ENCODE assay signal across 24 cellular contexts in genomic region chrX:119421306-119421705, GRCh38. TPM values are rescaled to one million over a fixed set of nuclear protein-coding genes. Genes with fewer than 3 reads are reported as not detected.
A peak's percentile ranks its signal among the peaks of the same experiment; 100 is the strongest.
DNase-seq lines count a peak whose midpoint lies in the region; ATAC-seq, FAIRE-seq and TF ChIP-seq lines count a peak whose summit lies in the region.
"Had no signal": no experiment of that assay in that cellular context is flagged by ENCODE, and none has a peak within 500 bp of the region (broad histone marks: within the 10 kb centered on the region; RNA-seq: fewer than 3 reads in every experiment).

No MANE protein-coding gene starts in this region.

- in situ Hi-C loops in HAP-1 (cut with MboI; ENCODE audit: low sequenced_read_pairs): no loop called here

- H2BK120ac ChIP-seq in H1 (replicated peaks; ENCODE audit: low read depth, low read length): no peak overlapping the region
- H2BK120ac ChIP-seq in neuronal stem cell (ENCODE audit: low read depth, low read length): no peak overlapping the region

- H3K4ac ChIP-seq in H1 (replicated peaks; ENCODE audit: insufficient read length, low read depth, low read length) (no peak overlapping the region), neuronal stem cell (ENCODE audit: low read length) (no peak overlapping the region)

- no peaks in the 10 kb centered on the region; the same call in 1 of the 2 replicates for H3K79me1 ChIP-seq in H1 (ENCODE audit: low read depth, low read length)
- H3K79me1 ChIP-seq in neuronal stem cell (ENCODE audit: low read depth, low read length): no peaks in the 10 kb centered on the region

- no peak overlapping the region for H3K4me3 ChIP-seq in HAP-1
- H3K4me3 ChIP-seq in H1 (ENCODE audit: extremely low read depth in 1 of 4, insufficient read depth in 2 of 4, low read depth in 3 of 4, low read length in 4 of 4): no peak overlapping the region
- no peak overlapping the region for H3K4me3 ChIP-seq in neuronal stem cell (ENCODE audit: low read length in 2 of 2)
- no peak overlapping the region for H3K4me3 ChIP-seq in hepatocyte
- H3K4me3 ChIP-seq: BLaER1 treated with 17β-estradiol and CSF1 and Interleukin-3, amounts not matched to agents 10 nM and 100 nM had no signal

- no peak overlapping the region for H3K18ac ChIP-seq in H1 (ENCODE audit: extremely low read depth, low read length)
- H3K18ac ChIP-seq in neuronal stem cell (ENCODE audit: low read length): no peak overlapping the region

- no peak for TF ChIP-seq CTCF in H1 (IDR thresholded peaks at IDR 0.05; ENCODE audit: control extremely low read depth in 1 of 3, insufficient read depth in 1 of 3, low read depth in 1 of 3, low read length in 3 of 3)
- no peak for TF ChIP-seq CTCF in hepatocyte (IDR thresholded peaks at IDR 0.05; ENCODE audit: poor library complexity)

- H3K27ac ChIP-seq in H1 (ENCODE audit: low read depth, low read length) (no peak overlapping the region), neuronal stem cell (replicated peaks; ENCODE audit: low read length) (no peak overlapping the region), hepatocyte (no peak overlapping the region)
- H3K27ac ChIP-seq: BLaER1 treated with 17β-estradiol and CSF1 and Interleukin-3, amounts not matched to agents 10 nM and 100 nM; C4-2B had no signal

- TF ChIP-seq RAD21 in H1 (IDR thresholded peaks at IDR 0.05 in 1 of 2, conservative IDR thresholded peaks at IDR 0.05 in 1 of 2; ENCODE audit: low read depth in 2 of 2, low read length in 2 of 2): no peak

- ATAC-seq in HG02798 (IDR thresholded peaks at IDR 0.05; ENCODE audit: poor library complexity, unreplicated experiment): no peak
- ATAC-seq: CD8-positive, alpha-beta T cell had no signal

- H3K14ac ChIP-seq in H1 (ENCODE audit: insufficient read length) (no peak overlapping the region), neuronal stem cell (ENCODE audit: low read length) (no peak overlapping the region)

- H4K91ac ChIP-seq in H1 (replicated peaks; ENCODE audit: insufficient read length, low read length) (no peak overlapping the region), neuronal stem cell (ENCODE audit: low read depth, low read length, poor library complexity) (no peak overlapping the region)

- H2BK5ac ChIP-seq in H1 (ENCODE audit: low read depth, low read length) (no peak overlapping the region), neuronal stem cell (ENCODE audit: low read length) (no peak overlapping the region)

- no peak for TF ChIP-seq EP300 in H1 (IDR thresholded peaks at IDR 0.05; ENCODE audit: borderline replicate concordance in 1 of 2, low read depth in 2 of 2, low read length in 2 of 2)

- H2BK12ac ChIP-seq in H1 (ENCODE audit: low read depth, low read length) (no peak overlapping the region), neuronal stem cell (ENCODE audit: low read length) (no peak overlapping the region)

- peaks cover 15% of the 10 kb centered on the region for H3K36me3 ChIP-seq in HAP-1 (replicated peaks)
- no peaks in the 10 kb centered on the region; a peak in 1 of 8 replicates for H3K36me3 ChIP-seq in H1 (ENCODE audit: control insufficient read depth in 2 of 4, insufficient read depth in 4 of 4, low read length in 3 of 4)
- H3K36me3 ChIP-seq in neuronal stem cell (replicated peaks in 1 of 2; ENCODE audit: control insufficient read depth in 2 of 2, insufficient read depth in 2 of 2, low read length in 2 of 2): no peaks in the 10 kb centered on the region
- no peaks in the 10 kb centered on the region for H3K36me3 ChIP-seq in hepatocyte (replicated peaks; ENCODE audit: insufficient read depth, low read depth)

- peaks cover 14% of the 10 kb centered on the region for H3K4me1 ChIP-seq in HAP-1
- H3K4me1 ChIP-seq in H1 (replicated peaks in 1 of 4; ENCODE audit: control insufficient read depth in 3 of 4, insufficient read depth in 4 of 4, low read length in 3 of 4): no peaks in the 10 kb centered on the region; a peak in 2 of 7 replicates
- no peaks in the 10 kb centered on the region for H3K4me1 ChIP-seq in neuronal stem cell (ENCODE audit: control insufficient read depth in 2 of 2, insufficient read depth in 1 of 2, low read depth in 1 of 2, low read length in 2 of 2)
- H3K4me1 ChIP-seq in hepatocyte (ENCODE audit: insufficient read depth): no peaks in the 10 kb centered on the region

- CTCF ChIA-PET in H1 (lab: Charles Lee; ENCODE audit: partially characterized antibody): interaction anchor here (0.7 kb wide), 1 partner anchor 48 kb away, joined by 3 read pairs; no protein-coding TSS in a partner anchor

- H4K20me1 ChIP-seq in H1 (replicated peaks in 1 of 2; ENCODE audit: control insufficient read depth in 1 of 2, insufficient read depth in 2 of 2, low read length in 2 of 2) (no peaks in the 10 kb centered on the region), hepatocyte (ENCODE audit: insufficient read depth, poor library complexity, severe bottlenecking) (no peaks in the 10 kb centered on the region)
- H4K20me1 ChIP-seq: BLaER1 treated with 17β-estradiol and CSF1 and Interleukin-3, amounts not matched to agents 10 nM and 100 nM had no signal

- peak; percentile 39 for FAIRE-seq in H1 (lab: Jason Lieb, UNC)
- FAIRE-seq: A204.1, D721Med, G401.6, GM12891, GM19239 had no signal

- no peaks in the 10 kb centered on the region for H3K79me2 ChIP-seq in H1 (ENCODE audit: control insufficient read depth in 1 of 2, insufficient read depth in 2 of 2, low read length in 2 of 2)
- H3K79me2 ChIP-seq in hepatocyte: no peaks in the 10 kb centered on the region

- H3K23ac ChIP-seq in H1 (ENCODE audit: insufficient read length): no peak overlapping the region
- H3K23ac ChIP-seq in neuronal stem cell (ENCODE audit: low read depth, low read length, poor library complexity): no peak overlapping the region

- H3K56ac ChIP-seq in H1 (replicated peaks; ENCODE audit: insufficient read length, low read depth, low read length): no peak overlapping the region

- H3K9me3 ChIP-seq in HAP-1: no peaks in the 10 kb centered on the region
- H3K9me3 ChIP-seq in H1 (ENCODE audit: insufficient read depth in 2 of 2, low read depth in 1 of 2, low read length in 1 of 2): no peaks in the 10 kb centered on the region
- H3K9me3 ChIP-seq in neuronal stem cell (replicated peaks in 1 of 2; ENCODE audit: control insufficient read depth in 2 of 2, insufficient read depth in 1 of 2, low read depth in 1 of 2, low read length in 2 of 2): no peaks in the 10 kb centered on the region
- H3K9me3 ChIP-seq in hepatocyte (ENCODE audit: low read depth): no peaks in the 10 kb centered on the region
- H3K9me3 ChIP-seq: BLaER1 treated with 17β-estradiol and CSF1 and Interleukin-3, amounts not matched to agents 10 nM and 100 nM; Caco-2 had no signal

- H4K5ac ChIP-seq in H1 (ENCODE audit: insufficient read length, low read depth, low read length): no peak overlapping the region

- H4K8ac ChIP-seq in H1 (ENCODE audit: extremely low read depth, insufficient read depth, low read length) (no peak overlapping the region), neuronal stem cell (ENCODE audit: low read depth, low read length) (no peak overlapping the region)

- H3K23me2 ChIP-seq in H1 (ENCODE audit: low read depth, low read length): no peaks in the 10 kb centered on the region

- no peak overlapping the region for H2BK15ac ChIP-seq in H1 (ENCODE audit: low read length)
- no peak overlapping the region for H2BK15ac ChIP-seq in neuronal stem cell (ENCODE audit: low read length)

- H2AK5ac ChIP-seq in H1 (ENCODE audit: low read depth, low read length) (no peak overlapping the region), neuronal stem cell (ENCODE audit: low read depth, low read length) (no peak overlapping the region)

- H3K9me2 ChIP-seq in hepatocyte (replicated peaks; ENCODE audit: insufficient read depth): no peaks in the 10 kb centered on the region

- WGBS in H1 (ENCODE audit: extremely low coverage in 1 of 2, insufficient coverage in 1 of 2, insufficient read length in 1 of 2, insufficient replicate concordance in 2 of 2, low coverage in 1 of 2, low lambda C conversion rate in 2 of 2, missing lambda C conversion rate in 1 of 2), 2 experiments: 100% methylated on average over 1 of the region's 1 CpG; no CpG with 5 or more reads in 1 of the 2 experiments
- WGBS in neuronal stem cell (ENCODE audit: extremely low coverage in 2 of 2, insufficient read length in 2 of 2, insufficient replicate concordance in 1 of 2), 2 donors: no CpG with 5 or more reads among the region's 1 CpG
- WGBS in hepatocyte (ENCODE audit: low lambda C conversion rate, missing lambda C conversion rate): 74% methylated on average over 1 of the region's 1 CpG

- POLR2A ChIA-PET in H1 (lab: Charles Lee; ENCODE audit: partially characterized antibody): no interaction called here

- no peak overlapping the region for H2BK20ac ChIP-seq in H1 (ENCODE audit: low read length)

- H2AFZ ChIP-seq in H1 (ENCODE audit: low read length) (no peak overlapping the region), neuronal stem cell (ENCODE audit: low read length) (peak overlapping the region; percentile 56), hepatocyte (no peak overlapping the region)

- H3K9ac ChIP-seq in H1 (replicated peaks in 1 of 4; ENCODE audit: extremely low read depth in 1 of 4, low read depth in 3 of 4, low read length in 3 of 4) (no peak overlapping the region), neuronal stem cell (ENCODE audit: low read depth, low read length, poor library complexity) (no peak overlapping the region)
- H3K9ac ChIP-seq: BLaER1 treated with 17β-estradiol and CSF1 and Interleukin-3, amounts not matched to agents 10 nM and 100 nM had no signal

- no peak for TF ChIP-seq POLR2A in H1 (IDR thresholded peaks at IDR 0.05; ENCODE audit: control extremely low read depth in 1 of 2, low read depth in 2 of 2, low read length in 2 of 2)

- DNase-seq in HAP-1 (ENCODE audit: low spot score in 2 of 2) (peak; percentile 52 to 71), NCI-H82 treated with DMSO at 0.1 percent for 48 hours (lab: John Stamatoyannopoulos, UW; ENCODE audit: unreplicated experiment) (peak; percentile 44), H1 (ENCODE audit: low read depth in 1 of 2, low spot score in 2 of 2) (no peak), neuronal stem cell (ENCODE audit: low spot score) (no peak), NCI-H446 (lab: John Stamatoyannopoulos, UW) (no peak), hepatocyte (ENCODE audit: low spot score) (no peak)
- no peak for DNase-seq in activated naive CD4-positive, alpha-beta T cell treated with anti-CD3 and anti-CD28 coated beads, Interleukin-2, amount 50 U/mL, for 16 hours
- DNase-seq: 8988T; ACHN; AML-193; Caco-2; Calu3; CD4-positive, alpha-beta T cell; CD8-positive, alpha-beta T cell; DMS79 treated with DMSO at 0.1 percent for 48 hours; GF-D8 had no signal

- H3K4me2 ChIP-seq in H1 (ENCODE audit: insufficient read depth in 1 of 2, low read depth in 2 of 2, low read length in 2 of 2): no peak overlapping the region
- no peak overlapping the region for H3K4me2 ChIP-seq in neuronal stem cell (ENCODE audit: insufficient read depth, low read length, poor library complexity, severe bottlenecking)
- H3K4me2 ChIP-seq in hepatocyte: no peak overlapping the region
- H3K4me2 ChIP-seq: BLaER1 treated with 17β-estradiol and CSF1 and Interleukin-3, amounts not matched to agents 10 nM and 100 nM had no signal

- H3K27me3 ChIP-seq in HAP-1 (ENCODE audit: low read depth) (no peaks in the 10 kb centered on the region), H1 (replicated peaks in 1 of 4; ENCODE audit: control insufficient read depth in 3 of 4, extremely low read depth in 1 of 4, insufficient read depth in 3 of 4, low read length in 3 of 4) (no peaks in the 10 kb centered on the region), neuronal stem cell (ENCODE audit: control insufficient read depth in 3 of 3, insufficient read depth in 3 of 3, low read depth in 1 of 3, low read length in 3 of 3) (no peaks in the 10 kb centered on the region), hepatocyte (no peaks in the 10 kb centered on the region)
- H3K27me3 ChIP-seq: BLaER1 treated with 17β-estradiol and CSF1 and Interleukin-3, amounts not matched to agents 10 nM and 100 nM had no signal

RNA-seq across cellular contexts. Expression of gene SLC25A43, which starts 22.2 kb away (rescaled TPM):
- 4.6 and 5.8 TPM in 2 replicates for total RNA-seq in H1 (2021; fragmentation: NEBNext Ultra II Directional; extraction: Animal tissue kit (Norgen Biotek cat#: 25700))
- polyA plus RNA-seq in H1 (2011; rRNA removed): 3.1 and 4.1 TPM in 2 replicates
- polyA plus RNA-seq in H1 (2011; cell fraction: cytosol; rRNA removed): 3.2 TPM
- 3.5 TPM for polyA plus RNA-seq in H1 (2011; cell fraction: nucleus; rRNA removed)
- polyA plus RNA-seq in H1 (2012, experiment 1 of 2): 3.7 to 4.4 TPM (median 4.1 TPM) in 4 replicates
- 1.5 TPM for polyA plus RNA-seq in H1 (2012, experiment 2 of 2)
- 2.8 TPM for polyA plus RNA-seq in H1 (2013, experiment 1 of 2)
- polyA plus RNA-seq in H1 (2013, experiment 2 of 2): 2.9 TPM
- 2.3 and 2.8 TPM in 2 replicates for polyA minus RNA-seq in H1 (2011; rRNA and poly(A)+ RNA removed)
- polyA minus RNA-seq in H1 (2011; cell fraction: cytosol; rRNA and poly(A)+ RNA removed): 1.7 TPM
- polyA minus RNA-seq in H1 (2011; cell fraction: nucleus; rRNA and poly(A)+ RNA removed): 4.0 TPM
- 2.7 TPM for polyA plus RNA-seq in neuronal stem cell (2013, experiment 1 of 2)
- polyA plus RNA-seq in neuronal stem cell (2013, experiment 2 of 2): 3.1 TPM
- total RNA-seq in hepatocyte: 14.9 and 15.5 TPM in 2 replicates
- 11.3 and 13.1 TPM in 2 replicates for polyA plus RNA-seq in hepatocyte

RNA-seq across cellular contexts. Expression of gene SLC25A5, which starts 46.9 kb away (rescaled TPM):
- total RNA-seq in H1 (2021; fragmentation: NEBNext Ultra II Directional; extraction: Animal tissue kit (Norgen Biotek cat#: 25700)): 512 and 520 TPM in 2 replicates
- polyA plus RNA-seq in H1 (2011; rRNA removed): 727 and 851 TPM in 2 replicates
- polyA plus RNA-seq in H1 (2011; cell fraction: cytosol; rRNA removed): 793 TPM
- polyA plus RNA-seq in H1 (2011; cell fraction: nucleus; rRNA removed): 452 TPM
- 569 to 644 TPM (median 621 TPM) in 4 replicates for polyA plus RNA-seq in H1 (2012, experiment 1 of 2)
- polyA plus RNA-seq in H1 (2012, experiment 2 of 2): 389 TPM
- polyA plus RNA-seq in H1 (2013, experiment 1 of 2): 413 TPM
- 398 TPM for polyA plus RNA-seq in H1 (2013, experiment 2 of 2)
- polyA minus RNA-seq in H1 (2011; rRNA and poly(A)+ RNA removed): 456 and 489 TPM in 2 replicates
- 258 TPM for polyA minus RNA-seq in H1 (2011; cell fraction: cytosol; rRNA and poly(A)+ RNA removed)
- polyA minus RNA-seq in H1 (2011; cell fraction: nucleus; rRNA and poly(A)+ RNA removed): 152 TPM
- polyA plus RNA-seq in neuronal stem cell (2013, experiment 1 of 2): 273 TPM
- polyA plus RNA-seq in neuronal stem cell (2013, experiment 2 of 2): 275 TPM
- total RNA-seq in hepatocyte: 343 and 383 TPM in 2 replicates
- polyA plus RNA-seq in hepatocyte: 248 and 282 TPM in 2 replicates

Comparison
In these comparisons a context has a peak if more than half of its experiments do, and no peak if none do; other contexts are left out.
1. DNase-seq: peak in HAP-1 (2 of 2) and NCI-H82 treated with DMSO at 0.1 percent for 48 hours (single experiment); none in H1 (0 of 2), neuronal stem cell (single experiment), NCI-H446 (0 of 2), activated naive CD4-positive, alpha-beta T cell treated with anti-CD3 and anti-CD28 coated beads, Interleukin-2, amount 50 U/mL, for 16 hours (single experiment) and hepatocyte (single experiment).